In the genomic region with DNA sequence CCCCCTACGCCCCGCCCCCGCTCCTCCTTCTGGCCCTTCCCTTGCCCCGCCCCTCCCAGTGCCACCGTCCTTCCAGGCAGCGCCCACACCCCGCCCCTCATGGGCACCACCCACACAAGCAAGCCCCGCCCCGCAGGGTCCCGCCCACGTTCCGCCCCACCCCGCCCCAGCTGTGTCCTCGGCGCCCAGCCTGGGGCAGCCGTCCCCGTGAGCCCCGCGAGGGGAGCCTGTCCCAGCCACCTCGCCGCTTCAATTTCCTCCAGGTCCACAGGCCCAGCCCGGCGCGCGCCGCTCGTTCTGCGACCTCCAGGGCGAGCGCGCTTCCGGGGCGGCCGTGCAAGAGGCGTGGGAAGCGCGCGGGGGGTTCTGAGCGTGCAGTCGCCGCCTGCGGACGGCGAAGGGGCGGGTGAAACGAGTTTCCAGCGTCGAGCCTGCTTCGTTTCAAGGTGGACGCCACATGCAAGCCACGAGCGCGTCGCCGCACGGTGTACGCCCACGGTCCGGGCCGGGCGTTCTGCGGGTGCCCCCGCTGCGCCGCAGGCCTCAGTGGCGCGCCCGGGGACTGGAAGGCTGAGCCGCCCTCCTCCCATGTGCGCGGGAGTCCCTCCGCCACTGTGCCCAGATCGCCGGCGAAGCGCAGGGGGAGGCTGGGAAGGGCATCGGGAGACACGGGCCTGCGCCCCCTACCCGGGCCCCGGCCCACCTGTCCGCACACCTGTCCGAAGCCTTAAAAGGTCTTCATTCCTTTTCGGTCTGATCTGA, we compare ENCODE assay signal across 8 cellular contexts. TPM values are rescaled to one million over a fixed set of nuclear protein-coding genes. Genes with fewer than 3 reads are reported as not detected.
DNase-seq lines count a peak whose midpoint lies in the region; ATAC-seq, FAIRE-seq and TF ChIP-seq lines count a peak whose summit lies in the region.

No MANE protein-coding gene starts in this region.

- no peak for FAIRE-seq in A549 (lab: Jason Lieb, UNC)

- H3K4me1 ChIP-seq in A549 (peaks cover 52% of the 10 kb centered on the region), mucosa of stomach (ENCODE audit: control insufficient read depth, insufficient read depth, low read length) (peaks cover 42% of the 10 kb centered on the region)

- TF ChIP-seq EP300 in A549 (IDR thresholded peaks at IDR 0.05) = no peak

- H3K9me3 ChIP-seq in A549 = no peaks in the 10 kb centered on the region
- no peaks in the 10 kb centered on the region for H3K9me3 ChIP-seq in mucosa of stomach (ENCODE audit: control insufficient read depth, low read length)

- peak overlapping the region; percentile 85 to 86 for H3K27ac ChIP-seq in A549

- POLR2A ChIA-PET in A549 (lab: Yijun Ruan, JAX) = interaction anchor here (0.6 kb wide), 1 partner anchor 14 kb away, joined by 5 read pairs; no protein-coding TSS in a partner anchor

- H3K4me3 ChIP-seq in A549 (peak overlapping the region; percentile 53), epithelial cell of proximal tubule (ENCODE audit: low read depth, low read length) (peak overlapping the region; percentile 58), mucosa of stomach (ENCODE audit: low read length) (no peak overlapping the region)

- TF ChIP-seq RAD21 in A549 (conservative IDR thresholded peaks at IDR 0.05 in 1 of 2, IDR thresholded peaks at IDR 0.05 in 1 of 2) = no peak

- CTCF ChIA-PET in A549 (lab: Yijun Ruan, JAX) = interaction anchor here (1.5 to 2.7 kb wide), 2 partner anchors 10 to 177 kb away, joined by 6 to 24 read pairs; a partner anchor contains a TSS

- peak overlapping the region; percentile 95 for H3K4me2 ChIP-seq in A549

- peak overlapping the region; percentile 15 for H3K9ac ChIP-seq in mucosa of stomach (ENCODE audit: low read length)

- H3K36me3 ChIP-seq in mucosa of stomach (ENCODE audit: control insufficient read depth, insufficient read depth, low read length) = no peaks in the 10 kb centered on the region

- ATAC-seq in A549 = peak; percentile 36 to 51; a peak in 5 of 6 replicates
- peak; percentile 49 for ATAC-seq in HG03108 (IDR thresholded peaks at IDR 0.05; ENCODE audit: unreplicated experiment)

- TF ChIP-seq CTCF in A549 (IDR thresholded peaks at IDR 0.05) (no peak), epithelial cell of proximal tubule (conservative IDR thresholded peaks at IDR 0.05; ENCODE audit: low read depth, low read length) (no peak)

- WGBS in A549 (ENCODE audit: missing lambda C conversion rate) = 88% methylated on average over 10 of the region's 84 CpGs

- DNase-seq in A549 (ENCODE audit: low read depth in 1 of 2, low spot score in 1 of 2) (peak in 1 of 2 experiments; percentile 92), NCI-H82 (lab: John Stamatoyannopoulos, UW) (peak; percentile 97), activated T-cell treated with anti-CD3 and anti-CD28 coated beads for 1 hour (ENCODE audit: low read depth) (peak; percentile 98), epithelial cell of proximal tubule (ENCODE audit: low read depth) (no peak)
- DNase-seq in stimulated activated CD8-positive, alpha-beta memory T cell treated with anti-CD3 and anti-CD28 coated beads, Interleukin-7, amount 100 ng/mL, for 48 hours (ENCODE audit: extremely low read depth in 1 of 2, low read depth in 1 of 2) = peak; percentile 75 to 90

- H3K27me3 ChIP-seq in mucosa of stomach (ENCODE audit: control insufficient read depth, insufficient read depth, low read length) = no peaks in the 10 kb centered on the region

- TF ChIP-seq POLR2A in A549 (IDR thresholded peaks at IDR 0.05; ENCODE audit: low read length) (0 out of 2 replicates have a peak, but pooled peaks have one; percentile 13), GM18526 (IDR thresholded peaks at IDR 0.05; ENCODE audit: extremely low read depth, insufficient read length) (peak; percentile 22)

TF ChIP-seq in A549, 52 proteins besides CTCF, POLR2A, EP300 and RAD21:
- TF ChIP-seq, protein P1, sequence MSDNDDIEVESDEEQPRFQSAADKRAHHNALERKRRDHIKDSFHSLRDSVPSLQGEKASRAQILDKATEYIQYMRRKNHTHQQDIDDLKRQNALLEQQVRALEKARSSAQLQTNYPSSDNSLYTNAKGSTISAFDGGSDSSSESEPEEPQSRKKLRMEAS (IDR thresholded peaks at IDR 0.05) = peak; percentile 35; the same call in 1 of the 2 replicates
- TF ChIP-seq FOSL2 (IDR thresholded peaks at IDR 0.05) = no peak
- no peak for TF ChIP-seq FOSL2 (CRISPR knock-in tag; IDR thresholded peaks at IDR 0.05)
- TF ChIP-seq, protein P2, sequence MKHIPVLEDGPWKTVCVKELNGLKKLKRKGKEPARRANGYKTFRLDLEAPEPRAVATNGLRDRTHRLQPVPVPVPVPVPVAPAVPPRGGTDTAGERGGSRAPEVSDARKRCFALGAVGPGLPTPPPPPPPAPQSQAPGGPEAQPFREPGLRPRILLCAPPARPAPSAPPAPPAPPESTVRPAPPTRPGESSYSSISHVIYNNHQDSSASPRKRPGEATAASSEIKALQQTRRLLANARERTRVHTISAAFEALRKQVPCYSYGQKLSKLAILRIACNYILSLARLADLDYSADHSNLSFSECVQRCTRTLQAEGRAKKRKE (CRISPR knock-in tag; IDR thresholded peaks at IDR 0.05; ENCODE audit: low read depth) = no peak
- no peak for TF ChIP-seq ZC3H11A (IDR thresholded peaks at IDR 0.05)

RNA-seq across cellular contexts. Expression of a gene that starts 10.8 kb away (rescaled TPM):
- polyA plus RNA-seq in A549 (2011; rRNA removed) = 4.4 and 5.1 TPM in 2 replicates
- 19.0 and 29.4 TPM in 2 replicates for polyA plus RNA-seq in A549 (2012; cell fraction: cytosol; rRNA removed)
- polyA plus RNA-seq in A549 (2012; cell fraction: nucleus; rRNA removed) = 27.4 and 29.2 TPM in 2 replicates
- polyA plus RNA-seq in A549 (2017; fragmentation: RNase III; extraction: RNeasy Plus Mini Kit Qiagen cat#74134 plus additional on column Dnase treatment) = 21.7 to 26.0 TPM (median 23.1 TPM) in 3 replicates
- 2.8 and 3.2 TPM in 2 replicates for polyA minus RNA-seq in A549 (2011; rRNA and poly(A)+ RNA removed)
- 40.0 and 63.3 TPM in 2 replicates for total RNA-seq in epithelial cell of proximal tubule

RNA-seq across cellular contexts. Expression of a gene that starts 22.7 kb away (rescaled TPM):
- polyA plus RNA-seq in A549 (2011; rRNA removed) (2.8 and 4.3 TPM in 2 replicates), A549 (2017; fragmentation: RNase III; extraction: RNeasy Plus Mini Kit Qiagen cat#74134 plus additional on column Dnase treatment) (11.5 to 12.0 TPM (median 11.5 TPM) in 3 replicates)
- 5.1 and 7.6 TPM in 2 replicates for polyA plus RNA-seq in A549 (2012; cell fraction: cytosol; rRNA removed)
- polyA plus RNA-seq in A549 (2012; cell fraction: nucleus; rRNA removed) = 13.8 and 16.6 TPM in 2 replicates
- 1.8 and 3.0 TPM in 2 replicates for polyA minus RNA-seq in A549 (2011; rRNA and poly(A)+ RNA removed)
- total RNA-seq in epithelial cell of proximal tubule = 13.5 and 20.2 TPM in 2 replicates
